ENCODE assay signal across 2 cellular contexts in the genomic region with DNA sequence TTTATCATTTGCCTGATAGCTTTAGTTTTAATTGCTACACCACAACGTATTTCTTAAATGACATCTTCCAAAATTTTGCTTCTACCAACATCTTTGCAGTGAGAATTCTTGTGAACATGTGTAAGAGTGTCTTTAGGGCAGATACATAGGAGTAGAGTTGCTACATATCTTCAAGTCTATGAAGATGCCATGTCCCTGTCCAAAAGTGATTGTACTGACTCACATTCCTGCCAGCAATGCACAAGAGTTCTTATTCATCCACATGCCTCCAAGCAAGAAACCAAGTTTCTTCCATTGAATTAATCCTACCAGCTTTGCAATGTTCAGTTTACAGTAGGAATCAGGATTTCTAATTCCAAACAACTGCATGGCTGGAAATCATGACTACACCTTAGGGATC.
TF ChIP-seq lines count a peak whose summit lies in the region.

No MANE protein-coding gene starts in this region.

TF ChIP-seq in IMR-90, 13 proteins besides CTCF, POLR2A, EP300 and RAD21:
- no peak for TF ChIP-seq RFX5 (IDR thresholded peaks at IDR 0.05; ENCODE audit: low read depth, low read length)
TF ChIP-seq in IMR-90: peak in this region for 0.

TF ChIP-seq in SK-N-SH treated with all-trans-retinoic acid at 6 μM for 48 hours, 23 proteins besides CTCF, POLR2A, EP300 and RAD21:
- TF ChIP-seq PATZ1 (CRISPR knock-in tag; IDR thresholded peaks at IDR 0.05; ENCODE audit: borderline replicate concordance): no peak
- no peak for TF ChIP-seq ARNTL (CRISPR knock-in tag; IDR thresholded peaks at IDR 0.05; ENCODE audit: borderline replicate concordance, low read depth)
- TF ChIP-seq GLIS3 (CRISPR knock-in tag; IDR thresholded peaks at IDR 0.05): no peak
- no peak for TF ChIP-seq ESRRG (CRISPR knock-in tag; IDR thresholded peaks at IDR 0.05)
- TF ChIP-seq ZNF70 (CRISPR knock-in tag; IDR thresholded peaks at IDR 0.05): no peak
- TF ChIP-seq POU6F1 (CRISPR knock-in tag; IDR thresholded peaks at IDR 0.05; ENCODE audit: borderline replicate concordance, low read depth): no peak
- no peak for TF ChIP-seq ZNF8 (CRISPR knock-in tag; IDR thresholded peaks at IDR 0.05)
- no peak for TF ChIP-seq TCF4 (CRISPR knock-in tag; IDR thresholded peaks at IDR 0.05; ENCODE audit: borderline replicate concordance)
- TF ChIP-seq ZFP3 (CRISPR knock-in tag; IDR thresholded peaks at IDR 0.05): no peak
- no peak for TF ChIP-seq RARB (CRISPR knock-in tag; IDR thresholded peaks at IDR 0.05)
- TF ChIP-seq CSDC2 (CRISPR knock-in tag; IDR thresholded peaks at IDR 0.05): no peak
- TF ChIP-seq TSHZ2 (CRISPR knock-in tag; IDR thresholded peaks at IDR 0.05): no peak
- no peak for TF ChIP-seq CREB5 (CRISPR knock-in tag; IDR thresholded peaks at IDR 0.05; ENCODE audit: low read depth)
- no peak for TF ChIP-seq ZNF565 (CRISPR knock-in tag; conservative IDR thresholded peaks at IDR 0.05; ENCODE audit: low read depth)
- no peak for TF ChIP-seq BACH2 (CRISPR knock-in tag; IDR thresholded peaks at IDR 0.05; ENCODE audit: borderline replicate concordance)
- no peak for TF ChIP-seq SNAI2 (CRISPR knock-in tag; IDR thresholded peaks at IDR 0.05)
- TF ChIP-seq, protein P1, sequence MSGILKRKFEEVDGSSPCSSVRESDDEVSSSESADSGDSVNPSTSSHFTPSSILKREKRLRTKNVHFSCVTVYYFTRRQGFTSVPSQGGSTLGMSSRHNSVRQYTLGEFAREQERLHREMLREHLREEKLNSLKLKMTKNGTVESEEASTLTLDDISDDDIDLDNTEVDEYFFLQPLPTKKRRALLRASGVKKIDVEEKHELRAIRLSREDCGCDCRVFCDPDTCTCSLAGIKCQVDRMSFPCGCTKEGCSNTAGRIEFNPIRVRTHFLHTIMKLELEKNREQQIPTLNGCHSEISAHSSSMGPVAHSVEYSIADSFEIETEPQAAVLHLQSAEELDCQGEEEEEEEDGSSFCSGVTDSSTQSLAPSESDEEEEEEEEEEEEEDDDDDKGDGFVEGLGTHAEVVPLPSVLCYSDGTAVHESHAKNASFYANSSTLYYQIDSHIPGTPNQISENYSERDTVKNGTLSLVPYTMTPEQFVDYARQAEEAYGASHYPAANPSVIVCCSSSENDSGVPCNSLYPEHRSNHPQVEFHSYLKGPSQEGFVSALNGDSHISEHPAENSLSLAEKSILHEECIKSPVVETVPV (CRISPR knock-in tag; IDR thresholded peaks at IDR 0.05): no peak
